ENCODE assay signal across 7 cellular contexts in the genomic region with DNA sequence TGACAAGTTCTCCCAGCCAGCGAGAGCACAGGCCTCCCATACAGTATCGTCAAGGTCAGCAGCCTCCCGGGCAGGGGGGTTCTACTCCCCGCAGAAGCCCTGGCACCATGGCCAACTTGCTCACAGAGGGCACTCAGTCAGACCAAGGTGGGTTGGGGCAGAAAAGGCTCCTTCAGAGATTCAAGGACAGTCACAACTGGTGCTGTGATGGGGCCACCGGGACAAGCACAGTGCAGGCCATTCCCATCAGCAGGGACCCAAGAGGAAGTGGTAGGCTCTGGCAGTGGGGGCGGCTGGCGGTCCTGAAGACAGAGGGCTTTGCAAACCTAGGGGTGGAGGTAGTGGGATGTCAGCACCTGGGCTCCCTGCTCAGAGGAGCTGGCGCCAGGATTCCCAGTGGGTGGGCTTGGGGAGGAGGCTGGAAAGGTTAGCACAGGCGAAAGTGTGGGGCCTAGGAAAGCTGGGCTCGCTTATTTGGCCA. TPM values are rescaled to one million over a fixed set of nuclear protein-coding genes. Genes with fewer than 3 reads are reported as not detected.
DNase-seq lines count a peak whose midpoint lies in the region; ATAC-seq and TF ChIP-seq lines count a peak whose summit lies in the region.

No MANE protein-coding gene starts in this region.

- peaks cover 0 to 6% of the 10 kb centered on the region in 2 experiments; a peak in 1 of 3 replicates for H3K36me3 ChIP-seq in HEK293 (ENCODE audit: control insufficient read depth in 2 of 2, insufficient read depth in 1 of 2, low read length in 2 of 2)

- H3K36me3 Mint-ChIP-seq in endothelial cell (ENCODE audit: low read depth, unreplicated experiment) (peaks cover 11% of the 10 kb centered on the region), neural crest cell (ENCODE audit: low read depth) (no peaks in the 10 kb centered on the region)

- TF ChIP-seq CTCF in HEK293 (tag by site-specific recombination; IDR thresholded peaks at IDR 0.05) = no peak
- no peak for TF ChIP-seq CTCF in endothelial cell (IDR thresholded peaks at IDR 0.05; ENCODE audit: unreplicated experiment)
- TF ChIP-seq CTCF in neural crest cell (conservative IDR thresholded peaks at IDR 0.05) = no peak

- ATAC-seq in HG03097 (IDR thresholded peaks at IDR 0.05; ENCODE audit: low FRiP score, unreplicated experiment) = no peak
- ATAC-seq in HG02759 (IDR thresholded peaks at IDR 0.05; ENCODE audit: unreplicated experiment) = no peak

- H3K27ac ChIP-seq in HEK293 (ENCODE audit: extremely low read depth, low read depth, low read length) = no peak overlapping the region; the same call in 1 of the 2 replicates

- no peak overlapping the region for H3K4me3 ChIP-seq in HEK293 (ENCODE audit: low read depth, low read length)

- peaks cover 6% of the 10 kb centered on the region for H3K4me1 ChIP-seq in HEK293 (ENCODE audit: control insufficient read depth, insufficient read depth, low read length)

- POLR2A ChIA-PET in HEK293 (lab: Yijun Ruan, JAX) = interaction anchor here (1.0 to 16.9 kb wide), 5 partner anchors 13 to 82 kb away, joined by 3 to 1129 read pairs (median 8); partner anchors contain the start of genes MALAT1 and SLC25A45

- DNase-seq in UCSD-AML1 (lab: John Stamatoyannopoulos, UW; ENCODE audit: unreplicated experiment) = peak; percentile 58
- DNase-seq in endothelial cell (ENCODE audit: low spot score) = no peak
- DNase-seq in neural crest cell (ENCODE audit: low read depth, low spot score) = no peak
- no peak for DNase-seq in NCI-H446 treated with DMSO at 0.1 percent for 48 hours (lab: John Stamatoyannopoulos, UW)

- H3K9me3 ChIP-seq in HEK293 (ENCODE audit: control insufficient read depth, insufficient read depth, low read depth, low read length) = no peaks in the 10 kb centered on the region

- H3K27me3 Mint-ChIP-seq in endothelial cell (ENCODE audit: unreplicated experiment) = peaks cover 27% of the 10 kb centered on the region
- H3K27me3 Mint-ChIP-seq in neural crest cell (ENCODE audit: low read depth) = peaks cover 8% of the 10 kb centered on the region

- H3K27ac Mint-ChIP-seq in endothelial cell (ENCODE audit: unreplicated experiment) (peak overlapping the region; percentile 93), neural crest cell (ENCODE audit: unreplicated experiment) (no peak overlapping the region)

- H3K4me3 Mint-ChIP-seq in endothelial cell (ENCODE audit: unreplicated experiment) (peak overlapping the region; percentile 75), neural crest cell (peak overlapping the region; percentile 68)

- H3K9me3 Mint-ChIP-seq in endothelial cell (ENCODE audit: unreplicated experiment) (no peaks in the 10 kb centered on the region), neural crest cell (no peaks in the 10 kb centered on the region)

- CTCF ChIA-PET in HEK293 (lab: Yijun Ruan, JAX) = interaction anchor here (0.7 to 3.9 kb wide), 32 partner anchors 10 to 155 kb away, joined by 3 to 36 read pairs (median 6); partner anchors contain the start of genes FAM89B, FRMD8 and MALAT1

- H3K4me1 Mint-ChIP-seq in endothelial cell (ENCODE audit: unreplicated experiment) = peaks cover 55% of the 10 kb centered on the region
- peaks cover 74% of the 10 kb centered on the region for H3K4me1 Mint-ChIP-seq in neural crest cell

TF ChIP-seq in HEK293, 187 proteins besides CTCF, POLR2A, EP300 and RAD21:
- TF ChIP-seq YY1 (tag by site-specific recombination; IDR thresholded peaks at IDR 0.05) (no peak), ZFHX2 (tag by site-specific recombination; conservative IDR thresholded peaks at IDR 0.05) (peak; percentile 77), ZNF221 (tag by site-specific recombination; IDR thresholded peaks at IDR 0.05; ENCODE audit: borderline replicate concordance) (no peak), EGR2 (tag by site-specific recombination; IDR thresholded peaks at IDR 0.05; ENCODE audit: low read depth) (peak; percentile 86), WT1 (tag by site-specific recombination; IDR thresholded peaks at IDR 0.05) (0 out of 2 replicates have a peak, but pooled peaks have one; percentile 15), SP2 (tag by site-specific recombination; IDR thresholded peaks at IDR 0.05) (peak; percentile 29), ZBTB49 (tag by site-specific recombination; IDR thresholded peaks at IDR 0.05; ENCODE audit: low read depth) (no peak), KLF9 (tag by site-specific recombination; IDR thresholded peaks at IDR 0.05; ENCODE audit: low read depth) (no peak), ZIC2 (tag by site-specific recombination; IDR thresholded peaks at IDR 0.05) (peak; percentile 50), ZNF558 (tag by site-specific recombination; IDR thresholded peaks at IDR 0.05) (no peak), ZNF146 (tag by site-specific recombination; IDR thresholded peaks at IDR 0.05) (no peak), ZEB2 (tag by site-specific recombination; IDR thresholded peaks at IDR 0.05) (no peak)
- TF ChIP-seq, protein P1, sequence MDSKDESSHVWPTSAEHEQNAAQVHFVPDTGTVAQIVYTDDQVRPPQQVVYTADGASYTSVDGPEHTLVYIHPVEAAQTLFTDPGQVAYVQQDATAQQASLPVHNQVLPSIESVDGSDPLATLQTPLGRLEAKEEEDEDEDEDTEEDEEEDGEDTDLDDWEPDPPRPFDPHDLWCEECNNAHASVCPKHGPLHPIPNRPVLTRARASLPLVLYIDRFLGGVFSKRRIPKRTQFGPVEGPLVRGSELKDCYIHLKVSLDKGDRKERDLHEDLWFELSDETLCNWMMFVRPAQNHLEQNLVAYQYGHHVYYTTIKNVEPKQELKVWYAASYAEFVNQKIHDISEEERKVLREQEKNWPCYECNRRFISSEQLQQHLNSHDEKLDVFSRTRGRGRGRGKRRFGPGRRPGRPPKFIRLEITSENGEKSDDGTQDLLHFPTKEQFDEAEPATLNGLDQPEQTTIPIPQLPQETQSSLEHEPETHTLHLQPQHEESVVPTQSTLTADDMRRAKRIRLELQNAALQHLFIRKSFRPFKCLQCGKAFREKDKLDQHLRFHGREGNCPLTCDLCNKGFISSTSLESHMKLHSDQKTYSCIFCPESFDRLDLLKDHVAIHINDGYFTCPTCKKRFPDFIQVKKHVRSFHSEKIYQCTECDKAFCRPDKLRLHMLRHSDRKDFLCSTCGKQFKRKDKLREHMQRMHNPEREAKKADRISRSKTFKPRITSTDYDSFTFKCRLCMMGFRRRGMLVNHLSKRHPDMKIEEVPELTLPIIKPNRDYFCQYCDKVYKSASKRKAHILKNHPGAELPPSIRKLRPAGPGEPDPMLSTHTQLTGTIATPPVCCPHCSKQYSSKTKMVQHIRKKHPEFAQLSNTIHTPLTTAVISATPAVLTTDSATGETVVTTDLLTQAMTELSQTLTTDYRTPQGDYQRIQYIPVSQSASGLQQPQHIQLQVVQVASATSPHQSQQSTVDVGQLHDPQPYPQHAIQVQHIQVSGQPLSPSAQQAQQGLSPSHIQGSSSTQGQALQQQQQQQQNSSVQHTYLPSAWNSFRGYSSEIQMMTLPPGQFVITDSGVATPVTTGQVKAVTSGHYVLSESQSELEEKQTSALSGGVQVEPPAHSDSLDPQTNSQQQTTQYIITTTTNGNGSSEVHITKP (tag by site-specific recombination; IDR thresholded peaks at IDR 0.05) = peak; percentile 49

RNA-seq across cellular contexts. Expression of gene NEAT1, which starts 5.3 kb away (rescaled TPM):
- total RNA-seq in endothelial cell (ENCODE audit: unreplicated experiment) (43.4 TPM), neural crest cell (29.8 and 37.2 TPM in 2 replicates)

RNA-seq across cellular contexts. Expression of gene FRMD8, which starts 30.8 kb away (rescaled TPM):
- total RNA-seq in endothelial cell (ENCODE audit: unreplicated experiment) (76.0 TPM), neural crest cell (25.6 and 29.0 TPM in 2 replicates)

RNA-seq across cellular contexts. Expression of gene SLC25A45, which starts 34.8 kb away (rescaled TPM):
- total RNA-seq in endothelial cell (ENCODE audit: unreplicated experiment) = 3.3 TPM
- total RNA-seq in neural crest cell = 1.5 and 1.8 TPM in 2 replicates
